Comparison of ENCODE assay signal across 30 cellular contexts in genomic region chr19:596263-596655, GRCh38. TPM values are rescaled to one million over a fixed set of nuclear protein-coding genes. Genes with fewer than 3 reads are reported as not detected.
DNase-seq lines count a peak whose midpoint lies in the region; FAIRE-seq and TF ChIP-seq lines count a peak whose summit lies in the region.
"Had no signal": no experiment of that assay in that cellular context is flagged by ENCODE, and none has a peak within 500 bp of the region (broad histone marks: within the 10 kb centered on the region; RNA-seq: fewer than 3 reads in every experiment).

No MANE protein-coding gene starts in this region.

- H3K27ac ChIP-seq in H1 (ENCODE audit: low read depth, low read length) = no peak overlapping the region
- H3K27ac ChIP-seq in neuronal stem cell (replicated peaks; ENCODE audit: low read length) = no peak overlapping the region
- H3K27ac ChIP-seq: BLaER1 had no signal

- H3K27me3 Mint-ChIP-seq in activated CD4-positive, alpha-beta memory T cell treated with anti-CD3 and anti-CD28 coated beads for 36 hours = peaks cover 6% of the 10 kb centered on the region
- peaks cover 5% of the 10 kb centered on the region for H3K27me3 Mint-ChIP-seq in activated CD4-positive, alpha-beta memory T cell treated with anti-CD3 and anti-CD28 coated beads, Interleukin-2, amount 10 ng/mL, durations not matched to agents 7 days and 5 days

- H3K79me1 ChIP-seq in H1 (ENCODE audit: low read depth, low read length) (no peaks in the 10 kb centered on the region), neuronal stem cell (ENCODE audit: low read depth, low read length) (peaks cover 6% of the 10 kb centered on the region)

- H3K18ac ChIP-seq in H1 (ENCODE audit: extremely low read depth, low read length) (no peak overlapping the region), neuronal stem cell (ENCODE audit: low read length) (peak overlapping the region; percentile 38)

- H3K9ac ChIP-seq in H1 (replicated peaks in 1 of 4; ENCODE audit: extremely low read depth in 1 of 4, low read depth in 3 of 4, low read length in 3 of 4) = no peak overlapping the region
- no peak overlapping the region for H3K9ac ChIP-seq in neuronal stem cell (ENCODE audit: low read depth, low read length, poor library complexity)
- H3K9ac ChIP-seq: BLaER1 had no signal

- no peaks in the 10 kb centered on the region for H3K79me2 ChIP-seq in H1 (ENCODE audit: control insufficient read depth in 1 of 2, insufficient read depth in 2 of 2, low read length in 2 of 2)

- H3K36me3 ChIP-seq in H1 (ENCODE audit: control insufficient read depth in 2 of 4, insufficient read depth in 4 of 4, low read length in 3 of 4) (no peaks in the 10 kb centered on the region), neuronal stem cell (replicated peaks in 1 of 2; ENCODE audit: control insufficient read depth in 2 of 2, insufficient read depth in 2 of 2, low read length in 2 of 2) (no peaks in the 10 kb centered on the region)
- H3K36me3 ChIP-seq: BE2C, BLaER1 had no signal

- H2BK12ac ChIP-seq in H1 (ENCODE audit: low read depth, low read length) = no peak overlapping the region
- H2BK12ac ChIP-seq in neuronal stem cell (ENCODE audit: low read length) = no peak overlapping the region

- H3K4me2 ChIP-seq in H1 (ENCODE audit: insufficient read depth in 1 of 2, low read depth in 2 of 2, low read length in 2 of 2) (no peak overlapping the region), neuronal stem cell (ENCODE audit: insufficient read depth, low read length, poor library complexity, severe bottlenecking) (no peak overlapping the region)
- H3K4me2 ChIP-seq: BLaER1 had no signal

- H3K14ac ChIP-seq in H1 (ENCODE audit: insufficient read length) = no peak overlapping the region
- no peak overlapping the region for H3K14ac ChIP-seq in neuronal stem cell (ENCODE audit: low read length)

- H3K23me2 ChIP-seq in H1 (ENCODE audit: low read depth, low read length) = no peaks in the 10 kb centered on the region

- H2BK120ac ChIP-seq in H1 (replicated peaks; ENCODE audit: low read depth, low read length) (no peak overlapping the region), neuronal stem cell (ENCODE audit: low read depth, low read length) (no peak overlapping the region)

- H3K4me3 Mint-ChIP-seq in activated CD4-positive, alpha-beta memory T cell treated with anti-CD3 and anti-CD28 coated beads for 36 hours = no peak overlapping the region
- no peak overlapping the region for H3K4me3 Mint-ChIP-seq in activated CD4-positive, alpha-beta memory T cell treated with anti-CD3 and anti-CD28 coated beads, Interleukin-2, amount 10 ng/mL, durations not matched to agents 7 days and 5 days
- H3K4me3 Mint-ChIP-seq: CD14-positive monocyte; CD4-positive, alpha-beta memory T cell; CD4-positive, CD25-positive, alpha-beta regulatory T cell; CD8-positive, alpha-beta memory T cell had no signal

- H3K4ac ChIP-seq in H1 (replicated peaks; ENCODE audit: insufficient read length, low read depth, low read length) (no peak overlapping the region), neuronal stem cell (ENCODE audit: low read length) (no peak overlapping the region)

- no peak overlapping the region for H2AFZ ChIP-seq in H1 (ENCODE audit: low read length)
- H2AFZ ChIP-seq in neuronal stem cell (ENCODE audit: low read length) = no peak overlapping the region

- H4K91ac ChIP-seq in H1 (replicated peaks; ENCODE audit: insufficient read length, low read length) (no peak overlapping the region), neuronal stem cell (ENCODE audit: low read depth, low read length, poor library complexity) (no peak overlapping the region)

- H4K8ac ChIP-seq in H1 (ENCODE audit: extremely low read depth, insufficient read depth, low read length) (peak overlapping the region; percentile 25; the same call in 1 of the 2 replicates), neuronal stem cell (ENCODE audit: low read depth, low read length) (no peak overlapping the region)

- no peak for TF ChIP-seq RAD21 in H1 (IDR thresholded peaks at IDR 0.05 in 1 of 2, conservative IDR thresholded peaks at IDR 0.05 in 1 of 2; ENCODE audit: low read depth in 2 of 2, low read length in 2 of 2)

- WGBS in H1 (ENCODE audit: extremely low coverage in 1 of 2, insufficient coverage in 1 of 2, insufficient read length in 1 of 2, insufficient replicate concordance in 2 of 2, low coverage in 1 of 2, low lambda C conversion rate in 2 of 2, missing lambda C conversion rate in 1 of 2), 2 experiments = 90% methylated on average over 12 of the region's 16 CpGs; no CpG with 5 or more reads in 1 of the 2 experiments
- no CpG with 5 or more reads among the region's 16 CpGs for WGBS in neuronal stem cell (ENCODE audit: extremely low coverage in 2 of 2, insufficient read length in 2 of 2, insufficient replicate concordance in 1 of 2), 2 donors

- H4K5ac ChIP-seq in H1 (ENCODE audit: insufficient read length, low read depth, low read length) = no peak overlapping the region

- peak overlapping the region; percentile 18 for H3K27ac Mint-ChIP-seq in activated CD4-positive, alpha-beta memory T cell treated with anti-CD3 and anti-CD28 coated beads for 36 hours
- no peak overlapping the region for H3K27ac Mint-ChIP-seq in activated CD4-positive, alpha-beta memory T cell treated with anti-CD3 and anti-CD28 coated beads, Interleukin-2, amount 10 ng/mL, durations not matched to agents 7 days and 5 days
- H3K27ac Mint-ChIP-seq: CD4-positive, alpha-beta memory T cell; CD4-positive, CD25-positive, alpha-beta regulatory T cell; CD8-positive, alpha-beta memory T cell had no signal

- no peak for TF ChIP-seq POLR2A in H1 (IDR thresholded peaks at IDR 0.05; ENCODE audit: control extremely low read depth in 1 of 2, low read depth in 2 of 2, low read length in 2 of 2)

- peaks cover 0 to 2% of the 10 kb centered on the region in 2 experiments; a peak in 1 of 4 replicates for H3K9me3 ChIP-seq in H1 (ENCODE audit: insufficient read depth in 2 of 2, low read depth in 1 of 2, low read length in 1 of 2)
- H3K9me3 ChIP-seq in neuronal stem cell (replicated peaks in 1 of 2; ENCODE audit: control insufficient read depth in 2 of 2, insufficient read depth in 1 of 2, low read depth in 1 of 2, low read length in 2 of 2) = peaks cover 2% of the 10 kb centered on the region in 2 donors

- POLR2A ChIA-PET in activated CD4-positive, alpha-beta memory T cell treated with anti-CD3 and anti-CD28 coated beads for 36 hours (lab: Charles Lee) = no interaction called here
- POLR2A ChIA-PET in activated CD4-positive, alpha-beta memory T cell treated with anti-CD3 and anti-CD28 coated beads, Interleukin-2, amount 10 ng/mL, durations not matched to agents 7 days and 5 days (lab: Charles Lee) = no interaction called here
- POLR2A ChIA-PET in H1 (lab: Charles Lee; ENCODE audit: partially characterized antibody) = interaction anchor here (1.1 to 1.5 kb wide), 3 partner anchors 19 to 64 kb away, joined by 3 to 6 read pairs (median 5); no protein-coding TSS in a partner anchor

- H3K4me1 ChIP-seq in H1 (replicated peaks in 1 of 4; ENCODE audit: control insufficient read depth in 3 of 4, insufficient read depth in 4 of 4, low read length in 3 of 4) = no peaks in the 10 kb centered on the region
- H3K4me1 ChIP-seq in neuronal stem cell (ENCODE audit: control insufficient read depth in 2 of 2, insufficient read depth in 1 of 2, low read depth in 1 of 2, low read length in 2 of 2) = peaks cover 0 to 1% of the 10 kb centered on the region in 2 donors
- H3K4me1 ChIP-seq: BE2C had no signal

- CTCF ChIA-PET in activated CD4-positive, alpha-beta memory T cell treated with anti-CD3 and anti-CD28 coated beads for 36 hours (lab: Charles Lee) = interaction anchor here (1.7 kb wide), 1 partner anchor 12 kb away, joined by 6 read pairs; no protein-coding TSS in a partner anchor
- CTCF ChIA-PET in activated CD4-positive, alpha-beta memory T cell treated with anti-CD3 and anti-CD28 coated beads, Interleukin-2, amount 10 ng/mL, durations not matched to agents 7 days and 5 days (lab: Charles Lee) = no interaction called here
- CTCF ChIA-PET in H1 (lab: Charles Lee; ENCODE audit: partially characterized antibody) = interaction anchor here (0.7 kb wide), 1 partner anchor 10 kb away, joined by 3 read pairs; no protein-coding TSS in a partner anchor

- H3K9me3 Mint-ChIP-seq in activated CD4-positive, alpha-beta memory T cell treated with anti-CD3 and anti-CD28 coated beads for 36 hours = no peaks in the 10 kb centered on the region
- no peaks in the 10 kb centered on the region for H3K9me3 Mint-ChIP-seq in activated CD4-positive, alpha-beta memory T cell treated with anti-CD3 and anti-CD28 coated beads, Interleukin-2, amount 10 ng/mL, durations not matched to agents 7 days and 5 days
- H3K9me3 Mint-ChIP-seq: CD4-positive, CD25-positive, alpha-beta regulatory T cell; CD8-positive, alpha-beta memory T cell had no signal

- TF ChIP-seq CTCF in H1 (IDR thresholded peaks at IDR 0.05; ENCODE audit: control extremely low read depth in 1 of 3, insufficient read depth in 1 of 3, low read depth in 1 of 3, low read length in 3 of 3) = no peak

- DNase-seq in activated CD4-positive, alpha-beta memory T cell treated with anti-CD3 and anti-CD28 coated beads for 36 hours = no peak
- no peak for DNase-seq in activated CD4-positive, alpha-beta memory T cell treated with anti-CD3 and anti-CD28 coated beads, Interleukin-2, amount 10 ng/mL, durations not matched to agents 7 days and 5 days
- DNase-seq in H1 (ENCODE audit: low read depth in 1 of 2, low spot score in 2 of 2) = no peak
- no peak for DNase-seq in neuronal stem cell (ENCODE audit: low spot score)
- no peak for DNase-seq in HPDE6-E6E7 (ENCODE audit: extremely low spot score)
- no peak for DNase-seq in NOMO-1 (lab: John Stamatoyannopoulos, UW; ENCODE audit: unreplicated experiment in 2 of 2)
- DNase-seq: 8988T; ACHN; BE2C; C1 segment of cervical spinal cord; CD4-positive, alpha-beta memory T cell; CD4-positive, CD25-positive, alpha-beta regulatory T cell; CD8-positive, alpha-beta memory T cell; COR-L47; DMS 273 treated with DMSO at 0.1 percent for 48 hours; DMS153; DMS53; DMS79; DND-41; EL; GDM1 had no signal

- H2BK5ac ChIP-seq in H1 (ENCODE audit: low read depth, low read length) (no peak overlapping the region), neuronal stem cell (ENCODE audit: low read length) (peak overlapping the region; percentile 87)

- H3K27me3 ChIP-seq in H1 (replicated peaks in 1 of 4; ENCODE audit: control insufficient read depth in 3 of 4, extremely low read depth in 1 of 4, insufficient read depth in 3 of 4, low read length in 3 of 4) = peaks cover under 1 to 15% (median 8%) of the 10 kb centered on the region in 4 experiments
- peaks cover 2 to 59% (median 19%) of the 10 kb centered on the region in 3 experiments for H3K27me3 ChIP-seq in neuronal stem cell (ENCODE audit: control insufficient read depth in 3 of 3, insufficient read depth in 3 of 3, low read depth in 1 of 3, low read length in 3 of 3)
- H3K27me3 ChIP-seq: BE2C had no signal

- no peak for FAIRE-seq in H1 (lab: Jason Lieb, UNC)
- FAIRE-seq: A204.1, GM12878, GM12892, GM18507 had no signal

- H3K4me1 Mint-ChIP-seq in activated CD4-positive, alpha-beta memory T cell treated with anti-CD3 and anti-CD28 coated beads for 36 hours (ENCODE audit: low read depth) = no peaks in the 10 kb centered on the region
- H3K4me1 Mint-ChIP-seq in activated CD4-positive, alpha-beta memory T cell treated with anti-CD3 and anti-CD28 coated beads, Interleukin-2, amount 10 ng/mL, durations not matched to agents 7 days and 5 days = peaks cover 2% of the 10 kb centered on the region
- H3K4me1 Mint-ChIP-seq: CD14-positive monocyte; CD4-positive, CD25-positive, alpha-beta regulatory T cell had no signal

- no peak for TF ChIP-seq EP300 in H1 (IDR thresholded peaks at IDR 0.05; ENCODE audit: borderline replicate concordance in 1 of 2, low read depth in 2 of 2, low read length in 2 of 2)

- H2AK5ac ChIP-seq in H1 (ENCODE audit: low read depth, low read length) = no peak overlapping the region
- peak overlapping the region; percentile 37 for H2AK5ac ChIP-seq in neuronal stem cell (ENCODE audit: low read depth, low read length)

- H3K36me3 Mint-ChIP-seq in activated CD4-positive, alpha-beta memory T cell treated with anti-CD3 and anti-CD28 coated beads for 36 hours = no peaks in the 10 kb centered on the region
- no peaks in the 10 kb centered on the region for H3K36me3 Mint-ChIP-seq in activated CD4-positive, alpha-beta memory T cell treated with anti-CD3 and anti-CD28 coated beads, Interleukin-2, amount 10 ng/mL, durations not matched to agents 7 days and 5 days (ENCODE audit: low read depth)
- H3K36me3 Mint-ChIP-seq: CD14-positive monocyte; CD4-positive, alpha-beta memory T cell; CD4-positive, CD25-positive, alpha-beta regulatory T cell; CD8-positive, alpha-beta memory T cell had no signal

- H3K23ac ChIP-seq in H1 (ENCODE audit: insufficient read length) (no peak overlapping the region), neuronal stem cell (ENCODE audit: low read depth, low read length, poor library complexity) (peak overlapping the region; percentile 31)

- H3K56ac ChIP-seq in H1 (replicated peaks; ENCODE audit: insufficient read length, low read depth, low read length) = no peak overlapping the region

- intact Hi-C loops in activated CD4-positive, alpha-beta memory T cell treated with anti-CD3 and anti-CD28 coated beads for 36 hours (cut with micrococcal nuclease) = no loop called here

- H3K4me3 ChIP-seq in H1 (ENCODE audit: extremely low read depth in 1 of 4, insufficient read depth in 2 of 4, low read depth in 3 of 4, low read length in 4 of 4) = no peak overlapping the region
- H3K4me3 ChIP-seq in neuronal stem cell (ENCODE audit: low read length in 2 of 2) = no peak overlapping the region
- H3K4me3 ChIP-seq: BLaER1, GM12878 had no signal

- H2BK15ac ChIP-seq in H1 (ENCODE audit: low read length) (no peak overlapping the region), neuronal stem cell (ENCODE audit: low read length) (peak overlapping the region; percentile 83)

- H4K20me1 ChIP-seq in H1 (replicated peaks in 1 of 2; ENCODE audit: control insufficient read depth in 1 of 2, insufficient read depth in 2 of 2, low read length in 2 of 2) = peaks cover 2 to 5% of the 10 kb centered on the region in 2 experiments

- no peak overlapping the region for H2BK20ac ChIP-seq in H1 (ENCODE audit: low read length)

RNA-seq across cellular contexts. Expression of gene HCN2, which starts 6.6 kb away (rescaled TPM):
- total RNA-seq in activated CD4-positive, alpha-beta memory T cell treated with anti-CD3 and anti-CD28 coated beads for 36 hours = 1 to 10 TPM in 1 of 2 experiments, under 1 TPM in 1; 1.00 to 1.0 TPM
- 1 to 10 TPM; 3.1 to 3.5 TPM for total RNA-seq in activated CD4-positive, alpha-beta memory T cell treated with anti-CD3 and anti-CD28 coated beads, Interleukin-2, amount 10 ng/mL, durations not matched to agents 7 days and 5 days
- total RNA-seq in H1 (2021; fragmentation: NEBNext Ultra II Directional; extraction: Animal tissue kit (Norgen Biotek cat#: 25700)) = 3.6 and 4.0 TPM in 2 replicates
- polyA plus RNA-seq in H1 (2011; rRNA removed) = 1.0 and 1.9 TPM in 2 replicates
- polyA plus RNA-seq in H1 (2011; cell fraction: cytosol; rRNA removed) = 1.3 TPM
- polyA plus RNA-seq in H1 (2011; cell fraction: nucleus; rRNA removed) = 3.2 TPM
- 1.6 to 4.6 TPM (median 3.9 TPM) in 4 replicates for polyA plus RNA-seq in H1 (2012, experiment 1 of 2)
- 2.2 TPM for polyA plus RNA-seq in H1 (2012, experiment 2 of 2)
- 3.0 TPM for polyA plus RNA-seq in H1 (2013, experiment 1 of 2)
- polyA plus RNA-seq in H1 (2013, experiment 2 of 2) = 3.2 TPM
- 1.6 and 4.2 TPM in 2 replicates for polyA minus RNA-seq in H1 (2011; rRNA and poly(A)+ RNA removed)
- polyA minus RNA-seq in H1 (2011; cell fraction: cytosol; rRNA and poly(A)+ RNA removed) = 2.5 TPM
- 1.4 TPM for polyA minus RNA-seq in H1 (2011; cell fraction: nucleus; rRNA and poly(A)+ RNA removed)
- 0.10 TPM for polyA plus RNA-seq in neuronal stem cell (2013, experiment 1 of 2)
- polyA plus RNA-seq in neuronal stem cell (2013, experiment 2 of 2) = 0.10 TPM
- polyA plus RNA-seq: CD14-positive monocyte; CD4-positive, alpha-beta memory T cell; CD4-positive, CD25-positive, alpha-beta regulatory T cell; CD8-positive, alpha-beta memory T cell had no signal

RNA-seq across cellular contexts. Expression of gene BSG, which starts 23.9 kb away (rescaled TPM):
- total RNA-seq in activated CD4-positive, alpha-beta memory T cell treated with anti-CD3 and anti-CD28 coated beads for 36 hours = 100 to 1,000 TPM; 185 to 205 TPM
- total RNA-seq in activated CD4-positive, alpha-beta memory T cell treated with anti-CD3 and anti-CD28 coated beads, Interleukin-2, amount 10 ng/mL, durations not matched to agents 7 days and 5 days = 100 to 1,000 TPM; 255 to 257 TPM
- total RNA-seq in H1 (2021; fragmentation: NEBNext Ultra II Directional; extraction: Animal tissue kit (Norgen Biotek cat#: 25700)) = 726 and 743 TPM in 2 replicates
- 1,055 and 1,381 TPM in 2 replicates for polyA plus RNA-seq in H1 (2011; rRNA removed)
- polyA plus RNA-seq in H1 (2011; cell fraction: cytosol; rRNA removed) = 777 TPM
- 835 TPM for polyA plus RNA-seq in H1 (2011; cell fraction: nucleus; rRNA removed)
- polyA plus RNA-seq in H1 (2012, experiment 1 of 2) = 563 to 829 TPM (median 731 TPM) in 4 replicates
- polyA plus RNA-seq in H1 (2012, experiment 2 of 2) = 1,009 TPM
- 1,327 TPM for polyA plus RNA-seq in H1 (2013, experiment 1 of 2)
- polyA plus RNA-seq in H1 (2013, experiment 2 of 2) = 1,362 TPM
- polyA minus RNA-seq in H1 (2011; rRNA and poly(A)+ RNA removed) = 300 and 353 TPM in 2 replicates
- polyA minus RNA-seq in H1 (2011; cell fraction: cytosol; rRNA and poly(A)+ RNA removed) = 459 TPM
- 278 TPM for polyA minus RNA-seq in H1 (2011; cell fraction: nucleus; rRNA and poly(A)+ RNA removed)
- polyA plus RNA-seq in neuronal stem cell (2013, experiment 1 of 2) = 596 TPM
- 585 TPM for polyA plus RNA-seq in neuronal stem cell (2013, experiment 2 of 2)

RNA-seq across cellular contexts. Expression of gene POLRMT, which starts 37.1 kb away (rescaled TPM):
- total RNA-seq in activated CD4-positive, alpha-beta memory T cell treated with anti-CD3 and anti-CD28 coated beads for 36 hours = 10 to 100 TPM; 71.5 to 72.5 TPM
- total RNA-seq in activated CD4-positive, alpha-beta memory T cell treated with anti-CD3 and anti-CD28 coated beads, Interleukin-2, amount 10 ng/mL, durations not matched to agents 7 days and 5 days = 10 to 100 TPM; 44.8 to 45.1 TPM
- total RNA-seq in H1 (2021; fragmentation: NEBNext Ultra II Directional; extraction: Animal tissue kit (Norgen Biotek cat#: 25700)) = 110 and 111 TPM in 2 replicates
- 93.0 and 119 TPM in 2 replicates for polyA plus RNA-seq in H1 (2011; rRNA removed)
- polyA plus RNA-seq in H1 (2011; cell fraction: cytosol; rRNA removed) = 84.7 TPM
- polyA plus RNA-seq in H1 (2011; cell fraction: nucleus; rRNA removed) = 444 TPM
- polyA plus RNA-seq in H1 (2012, experiment 1 of 2) = 84.6 to 159 TPM (median 148 TPM) in 4 replicates
- polyA plus RNA-seq in H1 (2012, experiment 2 of 2) = 84.5 TPM
- polyA plus RNA-seq in H1 (2013, experiment 1 of 2) = 105 TPM
- polyA plus RNA-seq in H1 (2013, experiment 2 of 2) = 97.6 TPM
- 132 and 217 TPM in 2 replicates for polyA minus RNA-seq in H1 (2011; rRNA and poly(A)+ RNA removed)
- polyA minus RNA-seq in H1 (2011; cell fraction: cytosol; rRNA and poly(A)+ RNA removed) = 86.2 TPM
- polyA minus RNA-seq in H1 (2011; cell fraction: nucleus; rRNA and poly(A)+ RNA removed) = 105 TPM
- 50.0 TPM for polyA plus RNA-seq in neuronal stem cell (2013, experiment 1 of 2)
- polyA plus RNA-seq in neuronal stem cell (2013, experiment 2 of 2) = 45.6 TPM

RNA-seq across cellular contexts. Expression of gene FGF22, which starts 43.4 kb away (rescaled TPM):
- under 1 TPM in 1 of 2 experiments, not detected in 1; 0.14 TPM for total RNA-seq in activated CD4-positive, alpha-beta memory T cell treated with anti-CD3 and anti-CD28 coated beads for 36 hours
- total RNA-seq in activated CD4-positive, alpha-beta memory T cell treated with anti-CD3 and anti-CD28 coated beads, Interleukin-2, amount 10 ng/mL, durations not matched to agents 7 days and 5 days = not detected
- 1.7 and 1.9 TPM in 2 replicates for total RNA-seq in H1 (2021; fragmentation: NEBNext Ultra II Directional; extraction: Animal tissue kit (Norgen Biotek cat#: 25700))
- 0.44 and 0.99 TPM in 2 replicates for polyA plus RNA-seq in H1 (2011; rRNA removed)
- polyA plus RNA-seq in H1 (2011; cell fraction: cytosol; rRNA removed) = 1.3 TPM
- polyA plus RNA-seq in H1 (2011; cell fraction: nucleus; rRNA removed) = 4.9 TPM
- polyA plus RNA-seq in H1 (2012, experiment 1 of 2) = 1.9 to 3.1 TPM (median 2.3 TPM) in 4 replicates
- polyA plus RNA-seq in H1 (2012, experiment 2 of 2) = 0.64 TPM
- polyA plus RNA-seq in H1 (2013, experiment 1 of 2) = 0.85 TPM
- 0.81 TPM for polyA plus RNA-seq in H1 (2013, experiment 2 of 2)
- 0.22 TPM in 1 of 2 replicates, not detected in the other for polyA minus RNA-seq in H1 (2011; rRNA and poly(A)+ RNA removed)
- 0.73 TPM for polyA minus RNA-seq in H1 (2011; cell fraction: cytosol; rRNA and poly(A)+ RNA removed)
- 0.90 TPM for polyA minus RNA-seq in H1 (2011; cell fraction: nucleus; rRNA and poly(A)+ RNA removed)
- 0.78 TPM for polyA plus RNA-seq in neuronal stem cell (2013, experiment 1 of 2)
- polyA plus RNA-seq in neuronal stem cell (2013, experiment 2 of 2) = 0.66 TPM
- total RNA-seq: Daoy, G401, GM12878 had no signal
- polyA plus RNA-seq: AG04450; CD14-positive monocyte; CD4-positive, alpha-beta memory T cell; CD8-positive, alpha-beta memory T cell had no signal

RNA-seq across cellular contexts. Expression of gene GZMM, which starts 52.4 kb away (rescaled TPM):
- total RNA-seq in activated CD4-positive, alpha-beta memory T cell treated with anti-CD3 and anti-CD28 coated beads for 36 hours = 10 to 100 TPM; 27.2 to 27.4 TPM
- total RNA-seq in activated CD4-positive, alpha-beta memory T cell treated with anti-CD3 and anti-CD28 coated beads, Interleukin-2, amount 10 ng/mL, durations not matched to agents 7 days and 5 days = 10 to 100 TPM; 45.1 to 45.2 TPM
- 0.32 and 0.59 TPM in 2 replicates for total RNA-seq in H1 (2021; fragmentation: NEBNext Ultra II Directional; extraction: Animal tissue kit (Norgen Biotek cat#: 25700))
- polyA plus RNA-seq in H1 (2011; rRNA removed) = 0.09 and 0.19 TPM in 2 replicates
- polyA plus RNA-seq in H1 (2011; cell fraction: cytosol; rRNA removed) = 0.26 TPM
- polyA plus RNA-seq in H1 (2011; cell fraction: nucleus; rRNA removed) = 0.91 TPM
- 0.20 to 0.40 TPM in 2 of 4 replicates, not detected in the others for polyA plus RNA-seq in H1 (2012, experiment 1 of 2)
- 0.45 TPM for polyA plus RNA-seq in H1 (2012, experiment 2 of 2)
- 0.12 TPM for polyA plus RNA-seq in H1 (2013, experiment 1 of 2)
- 0.22 TPM for polyA plus RNA-seq in H1 (2013, experiment 2 of 2)
- polyA minus RNA-seq in H1 (2011; rRNA and poly(A)+ RNA removed) = not detected in 2 replicates
- not detected for polyA minus RNA-seq in H1 (2011; cell fraction: cytosol; rRNA and poly(A)+ RNA removed)
- not detected for polyA minus RNA-seq in H1 (2011; cell fraction: nucleus; rRNA and poly(A)+ RNA removed)
- 0.04 TPM for polyA plus RNA-seq in neuronal stem cell (2013, experiment 1 of 2)
- polyA plus RNA-seq in neuronal stem cell (2013, experiment 2 of 2) = 0.06 TPM
- polyA plus RNA-seq: AG04450 had no signal
